ENCODE assay signal across 21 cellular contexts in the genomic region with DNA sequence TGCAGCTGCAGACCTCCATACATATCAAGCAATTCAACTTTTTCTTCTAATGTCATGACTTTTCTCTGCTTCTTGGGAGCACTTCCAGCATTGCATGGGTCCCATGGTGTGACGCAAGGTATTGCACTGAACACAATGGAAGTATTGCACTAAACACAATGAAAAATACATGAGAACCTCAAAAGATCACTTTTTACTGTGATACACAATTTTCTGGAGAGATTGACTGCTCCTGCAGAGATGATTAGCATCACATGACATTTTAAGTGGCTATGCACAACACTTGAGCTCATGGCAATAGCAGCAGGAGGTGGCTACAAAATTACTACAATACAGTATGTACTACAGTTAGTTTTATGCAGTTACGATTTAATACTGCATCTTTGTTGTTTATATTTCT.
DNase-seq lines count a peak whose midpoint lies in the region; ATAC-seq, FAIRE-seq and TF ChIP-seq lines count a peak whose summit lies in the region.
"Had no signal": no experiment of that assay in that cellular context is flagged by ENCODE, and none has a peak within 500 bp of the region (broad histone marks: within the 10 kb centered on the region; RNA-seq: fewer than 3 reads in every experiment).

No MANE protein-coding gene starts in this region.

- H3K4me2 ChIP-seq in K562 (ENCODE audit: insufficient read depth, low read length) (no peak overlapping the region), PC-3 (ENCODE audit: low read length) (no peak overlapping the region)

- H3K9ac ChIP-seq in K562 (ENCODE audit: insufficient read depth in 1 of 2, low read depth in 2 of 2, low read length in 2 of 2): no peak overlapping the region
- no peak overlapping the region for H3K9ac ChIP-seq in PC-3 (ENCODE audit: low read length)
- H3K9ac ChIP-seq: parathyroid adenoma had no signal

- no peak for TF ChIP-seq CTCF in activated CD8-positive, alpha-beta T cell treated with anti-CD3 and anti-CD28 coated beads for 36 hours (IDR thresholded peaks at IDR 0.05)
- TF ChIP-seq CTCF in NB4 (IDR thresholded peaks at IDR 0.05; ENCODE audit: low read depth, low read length): no peak
- TF ChIP-seq CTCF in K562 (IDR thresholded peaks at IDR 0.05 in 2 of 3, conservative IDR thresholded peaks at IDR 0.05 in 1 of 3; ENCODE audit: insufficient read depth in 2 of 3, low read depth in 1 of 3, low read length in 3 of 3): no peak
- TF ChIP-seq CTCF in PC-3 (conservative IDR thresholded peaks at IDR 0.05; ENCODE audit: low read depth, low read length): no peak

- peaks cover 22% of the 10 kb centered on the region for H3K9me3 Mint-ChIP-seq in activated CD8-positive, alpha-beta T cell treated with anti-CD3 and anti-CD28 coated beads for 36 hours
- peaks cover 40% of the 10 kb centered on the region for H3K9me3 Mint-ChIP-seq in activated CD8-positive, alpha-beta T cell treated with anti-CD3 and anti-CD28 coated beads, Interleukin-2, amount 10 ng/mL, durations not matched to agents 7 days and 5 days (ENCODE audit: insufficient read depth)

- whole genome bisulfite sequencing in K562 (ENCODE audit: insufficient coverage, low coverage, missing lambda C conversion rate): 93% methylated on average over 2 of the region's 2 CpGs

- CTCF ChIA-PET in activated CD8-positive, alpha-beta T cell treated with anti-CD3 and anti-CD28 coated beads for 36 hours (lab: Charles Lee): interaction anchor here (1.7 kb wide), 1 partner anchor 128 kb away, joined by 3 read pairs; no protein-coding TSS in a partner anchor
- CTCF ChIA-PET in activated CD8-positive, alpha-beta T cell treated with anti-CD3 and anti-CD28 coated beads, Interleukin-2, amount 10 ng/mL, durations not matched to agents 7 days and 5 days (lab: Charles Lee): interaction anchor here (0.7 to 2.0 kb wide), 2 partner anchors 15 to 29 kb away, joined by 4 read pairs; no protein-coding TSS in a partner anchor
- CTCF ChIA-PET in K562 (lab: Yijun Ruan, JAX; ENCODE audit: low intra/inter-chr PET ratio): interaction anchor here (1.4 kb wide), 1 partner anchor 144 kb away, joined by 3 read pairs; no protein-coding TSS in a partner anchor
- CTCF ChIA-PET in PC-3 (lab: Charles Lee): no interaction called here

- no peak overlapping the region for H3K27ac ChIP-seq in K562 (ENCODE audit: extremely low read depth, low read depth, low read length)
- no peak overlapping the region for H3K27ac ChIP-seq in PC-3 (ENCODE audit: low read length)
- H3K27ac ChIP-seq: coronary artery had no signal

- TF ChIP-seq EP300 in K562 (IDR thresholded peaks at IDR 0.05; ENCODE audit: low read length): no peak

- H3K9me3 ChIP-seq in K562 (replicated peaks; ENCODE audit: control insufficient read depth, insufficient read depth, low read depth, low read length) (peaks cover 5% of the 10 kb centered on the region; the same call in 1 of the 2 replicates), PC-3 (ENCODE audit: low read length) (0 out of 2 replicates have a peak, but pooled peaks cover 4% of the 10 kb centered on the region)
- H3K9me3 ChIP-seq: right lobe of liver had no signal

- H3K79me2 ChIP-seq in K562 (ENCODE audit: control insufficient read depth, insufficient read depth, low read length): peaks cover 8% of the 10 kb centered on the region; the same call in 2 of the 3 replicates
- no peaks in the 10 kb centered on the region for H3K79me2 ChIP-seq in PC-3 (ENCODE audit: low read length)
- H3K79me2 ChIP-seq: parathyroid adenoma had no signal

- no peak for DNase-seq in activated CD8-positive, alpha-beta T cell treated with anti-CD3 and anti-CD28 coated beads for 36 hours
- DNase-seq in activated CD8-positive, alpha-beta T cell treated with anti-CD3 and anti-CD28 coated beads, Interleukin-2, amount 10 ng/mL, durations not matched to agents 7 days and 5 days: no peak
- DNase-seq in NB4 (ENCODE audit: low read depth) (peak; percentile 50), NCI-H2227 treated with DMSO at 0.1 percent for 48 hours (lab: John Stamatoyannopoulos, UW) (peak; percentile 82), K562 (ENCODE audit: extremely low read depth in 1 of 4, low spot score in 3 of 4) (no peak), GDM1 (lab: John Stamatoyannopoulos, UW) (no peak), PC-3 (no peak)
- DNase-seq: activated B cell treated with CpG ODN at 0.5 μM for 24 hours; activated CD8-positive, alpha-beta memory T cell treated with anti-CD3 and anti-CD28 coated beads for 24 hours; activated T-cell treated with anti-CD3 and anti-CD28 coated beads, Interleukin-2, amount 50 U/mL, for 48 hours; head of caudate nucleus; left colon; naive thymus-derived CD4-positive, alpha-beta T cell; NCI-H1694; NCI-H82; right lobe of liver; substantia nigra; T-helper 9 cell had no signal

- H2AFZ ChIP-seq in K562 (ENCODE audit: low read depth, low read length) (no peak overlapping the region), PC-3 (ENCODE audit: low read length) (no peak overlapping the region)
- H2AFZ ChIP-seq: parathyroid adenoma had no signal

- intact Hi-C loops in activated CD8-positive, alpha-beta T cell treated with anti-CD3 and anti-CD28 coated beads for 36 hours (cut with micrococcal nuclease): no loop called here
- intact Hi-C loops in K562 (cut with micrococcal nuclease): no loop called here
- intact Hi-C loops in PC-3 (cut with micrococcal nuclease): no loop called here

- no peaks in the 10 kb centered on the region for H3F3A ChIP-seq in PC-3 (ENCODE audit: low read length, unreplicated experiment)

- H3K36me3 Mint-ChIP-seq in activated CD8-positive, alpha-beta T cell treated with anti-CD3 and anti-CD28 coated beads for 36 hours (ENCODE audit: low read depth): peaks cover 38% of the 10 kb centered on the region
- peaks cover 48% of the 10 kb centered on the region for H3K36me3 Mint-ChIP-seq in activated CD8-positive, alpha-beta T cell treated with anti-CD3 and anti-CD28 coated beads, Interleukin-2, amount 10 ng/mL, durations not matched to agents 7 days and 5 days (ENCODE audit: low read depth)

- POLR2A ChIA-PET in activated CD8-positive, alpha-beta T cell treated with anti-CD3 and anti-CD28 coated beads for 36 hours (lab: Charles Lee): no interaction called here
- POLR2A ChIA-PET in activated CD8-positive, alpha-beta T cell treated with anti-CD3 and anti-CD28 coated beads, Interleukin-2, amount 10 ng/mL, durations not matched to agents 7 days and 5 days (lab: Charles Lee): no interaction called here
- POLR2A ChIA-PET in K562 (lab: Yijun Ruan, JAX): no interaction called here
- POLR2A ChIA-PET in PC-3 (lab: Charles Lee; ENCODE audit: unreplicated experiment): no interaction called here

- H3K27ac Mint-ChIP-seq in activated CD8-positive, alpha-beta T cell treated with anti-CD3 and anti-CD28 coated beads for 36 hours: peak overlapping the region; percentile 42
- no peak overlapping the region for H3K27ac Mint-ChIP-seq in activated CD8-positive, alpha-beta T cell treated with anti-CD3 and anti-CD28 coated beads, Interleukin-2, amount 10 ng/mL, durations not matched to agents 7 days and 5 days
- H3K27ac Mint-ChIP-seq: activated B cell treated with CpG ODN at 0.5 μM for 24 hours had no signal

- peak overlapping the region; percentile 34 for H3K4me3 Mint-ChIP-seq in activated CD8-positive, alpha-beta T cell treated with anti-CD3 and anti-CD28 coated beads for 36 hours
- H3K4me3 Mint-ChIP-seq in activated CD8-positive, alpha-beta T cell treated with anti-CD3 and anti-CD28 coated beads, Interleukin-2, amount 10 ng/mL, durations not matched to agents 7 days and 5 days: no peak overlapping the region
- H3K4me3 Mint-ChIP-seq: activated B cell treated with CpG ODN at 0.5 μM for 24 hours had no signal

- H3K4me3 ChIP-seq in NB4 (ENCODE audit: low read depth, low read length) (no peak overlapping the region), K562 (no peak overlapping the region), PC-3 (ENCODE audit: low read length) (no peak overlapping the region)
- H3K4me3 ChIP-seq: coronary artery, right lobe of liver had no signal

- H4K20me1 ChIP-seq in K562 (replicated peaks; ENCODE audit: control insufficient read depth, insufficient read depth, low read length): no peaks in the 10 kb centered on the region
- H4K20me1 ChIP-seq in PC-3 (ENCODE audit: low read length): no peaks in the 10 kb centered on the region

- H3K4me1 ChIP-seq in K562 (replicated peaks in 1 of 2; ENCODE audit: control insufficient read depth in 2 of 2, insufficient read depth in 2 of 2, low read length in 2 of 2) (peaks cover 23 to 34% of the 10 kb centered on the region in 2 experiments), PC-3 (ENCODE audit: insufficient read depth, low read length) (peaks cover 16% of the 10 kb centered on the region)

- in situ Hi-C loops in K562 (cut with MboI): no loop called here

- ATAC-seq in activated CD8-positive, alpha-beta T cell treated with anti-CD3 and anti-CD28 coated beads for 36 hours: no peak
- no peak for ATAC-seq in activated CD8-positive, alpha-beta T cell treated with anti-CD3 and anti-CD28 coated beads, Interleukin-2, amount 10 ng/mL, durations not matched to agents 7 days and 5 days
- ATAC-seq in K562 (no peak), PC-3 (no peak), GM21360 (IDR thresholded peaks at IDR 0.05; ENCODE audit: unreplicated experiment) (no peak)
- ATAC-seq: left colon; naive thymus-derived CD4-positive, alpha-beta T cell; right lobe of liver had no signal

- no peaks in the 10 kb centered on the region for H3K27me3 ChIP-seq in K562 (ENCODE audit: control insufficient read depth in 2 of 2, insufficient read depth in 2 of 2, low read length in 2 of 2)
- H3K27me3 ChIP-seq in PC-3 (ENCODE audit: low read length): no peaks in the 10 kb centered on the region
- H3K27me3 ChIP-seq: right lobe of liver had no signal

- FAIRE-seq in K562 (lab: Jason Lieb, UNC): no peak

- no peaks in the 10 kb centered on the region for H3K9me2 ChIP-seq in PC-3 (replicated peaks; ENCODE audit: low read length)

- H3K36me3 ChIP-seq in K562 (ENCODE audit: control insufficient read depth, insufficient read depth, low read length): no peaks in the 10 kb centered on the region
- no peaks in the 10 kb centered on the region for H3K36me3 ChIP-seq in PC-3 (ENCODE audit: low read depth, low read length)
- H3K36me3 ChIP-seq: right lobe of liver had no signal

- no peak for TF ChIP-seq RAD21 in K562 (CRISPR knock-in tag; conservative IDR thresholded peaks at IDR 0.05 in 1 of 2, IDR thresholded peaks at IDR 0.05 in 1 of 2)

- no peak for TF ChIP-seq POLR2A in NB4 (IDR thresholded peaks at IDR 0.05; ENCODE audit: extremely low read depth, insufficient read length)
- no peak for TF ChIP-seq POLR2A in K562 (conservative IDR thresholded peaks at IDR 0.05)

- BruUV-seq in K562 (replicated peaks; lab: Mats Ljungman, UMichigan) (no TSS peak), PC-3 (replicated peaks; lab: Mats Ljungman, UMichigan) (no TSS peak)

- peaks cover 36% of the 10 kb centered on the region for H3K4me1 Mint-ChIP-seq in activated CD8-positive, alpha-beta T cell treated with anti-CD3 and anti-CD28 coated beads for 36 hours (ENCODE audit: low read depth)
- peaks cover 52% of the 10 kb centered on the region for H3K4me1 Mint-ChIP-seq in activated CD8-positive, alpha-beta T cell treated with anti-CD3 and anti-CD28 coated beads, Interleukin-2, amount 10 ng/mL, durations not matched to agents 7 days and 5 days (ENCODE audit: low read depth)

- no peaks in the 10 kb centered on the region for H3K9me1 ChIP-seq in K562 (ENCODE audit: control insufficient read depth, insufficient read depth, low read length)

- H3K27me3 Mint-ChIP-seq in activated CD8-positive, alpha-beta T cell treated with anti-CD3 and anti-CD28 coated beads for 36 hours: no peaks in the 10 kb centered on the region
- no peaks in the 10 kb centered on the region for H3K27me3 Mint-ChIP-seq in activated CD8-positive, alpha-beta T cell treated with anti-CD3 and anti-CD28 coated beads, Interleukin-2, amount 10 ng/mL, durations not matched to agents 7 days and 5 days (ENCODE audit: low read depth)
- H3K27me3 Mint-ChIP-seq: activated B cell treated with CpG ODN at 0.5 μM for 24 hours; naive thymus-derived CD4-positive, alpha-beta T cell had no signal

Comparison
In these comparisons a context has a peak if more than half of its experiments do, and no peak if none do; other contexts are left out.
1. DNase-seq: peak in NB4 (single experiment) and NCI-H2227 treated with DMSO at 0.1 percent for 48 hours (single experiment); none in activated CD8-positive, alpha-beta T cell treated with anti-CD3 and anti-CD28 coated beads for 36 hours (single experiment), activated CD8-positive, alpha-beta T cell treated with anti-CD3 and anti-CD28 coated beads, Interleukin-2, amount 10 ng/mL, durations not matched to agents 7 days and 5 days (single experiment), K562 (0 of 4), GDM1 (single experiment) and PC-3 (single experiment).